ENCODE assay signal across 8 cellular contexts in the genomic region with DNA sequence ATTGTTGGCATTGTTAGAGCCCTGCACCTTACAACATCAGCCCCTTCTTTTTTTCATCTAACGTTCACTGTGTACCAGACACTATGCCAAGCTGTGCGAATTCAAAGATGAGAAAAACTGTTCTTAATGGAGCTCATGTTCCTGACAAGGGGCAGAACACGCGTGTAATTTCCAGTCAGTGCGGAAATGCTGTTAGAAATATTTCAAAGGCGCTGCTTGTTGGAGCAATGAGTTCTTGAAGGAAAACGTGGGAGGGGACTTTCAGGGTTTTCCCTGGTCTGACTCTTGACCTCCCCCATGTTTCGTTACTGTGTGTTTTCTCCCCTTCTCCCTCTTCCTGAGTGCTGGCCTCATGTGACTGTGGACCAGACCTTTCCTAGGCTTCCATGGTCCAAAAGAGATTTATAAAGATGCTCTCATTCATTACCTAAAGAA. TPM values are rescaled to one million over a fixed set of nuclear protein-coding genes. Genes with fewer than 3 reads are reported as not detected.
DNase-seq lines count a peak whose midpoint lies in the region; ATAC-seq and TF ChIP-seq lines count a peak whose summit lies in the region.

No MANE protein-coding gene starts in this region.

- H3K4me1 ChIP-seq in gastroesophageal sphincter (peaks cover 0 to 47% (median 7%) of the 10 kb centered on the region in 3 donors), spleen (peaks cover 16 to 61% (median 40%) of the 10 kb centered on the region in 6 donors)

- H3K4me3 ChIP-seq in gastroesophageal sphincter (peak overlapping the region; percentile 49 to 69), spleen (peak overlapping the region; percentile 81 to 90 (median 87))

- peak overlapping the region in 2 of 4 donors; percentile 89 to 96 for H3K27ac ChIP-seq in gastroesophageal sphincter
- H3K27ac ChIP-seq in spleen = peak overlapping the region in 6 of 8 donors; percentile 95 to 97 (median 96)

- no peaks in the 10 kb centered on the region for H3K27me3 ChIP-seq in gastroesophageal sphincter
- no peaks in the 10 kb centered on the region for H3K27me3 ChIP-seq in spleen (replicated peaks in 1 of 7)

- H3K9me3 ChIP-seq in gastroesophageal sphincter (no peaks in the 10 kb centered on the region), spleen (no peaks in the 10 kb centered on the region)

- DNase-seq in activated T-cell treated with anti-CD3 and anti-CD28 coated beads for 4 hours (peak; percentile 21), spleen (no peak), retina (no peak)
- DNase-seq in activated T-cell treated with anti-CD3 and anti-CD28 coated beads, Interleukin-2, amount 50 U/mL, for 1 hour = no peak
- peak; percentile 45 to 49 for DNase-seq in activated CD4-positive, alpha-beta T cell treated with anti-CD3 and anti-CD28 coated beads, Interleukin-2, amount 50 U/mL, for 48 hours

- H3K36me3 ChIP-seq in gastroesophageal sphincter = no peaks in the 10 kb centered on the region
- peaks cover 0 to 25% (median 0%) of the 10 kb centered on the region in 6 donors for H3K36me3 ChIP-seq in spleen

- ATAC-seq in gastroesophageal sphincter = no peak
- no peak for ATAC-seq in GM19023 (IDR thresholded peaks at IDR 0.05; ENCODE audit: unreplicated experiment)
- no peak for ATAC-seq in HG02798 (IDR thresholded peaks at IDR 0.05; ENCODE audit: poor library complexity, unreplicated experiment)

- no peak for TF ChIP-seq CTCF in gastroesophageal sphincter (IDR thresholded peaks at IDR 0.05)
- no peak for TF ChIP-seq CTCF in spleen (IDR thresholded peaks at IDR 0.05 in 8 of 11, conservative IDR thresholded peaks at IDR 0.05 in 3 of 11)

- intact Hi-C loops in spleen (cut with DNase I; ENCODE audit: low total_unique reads) = no loop called here

- WGBS in gastroesophageal sphincter (ENCODE audit: low coverage in 1 of 2), 2 donors = 39 to 58% methylated on average over 4 to 8 of the region's 8 CpGs
- 26 to 55% (median 45%) methylated on average over 8 of the region's 8 CpGs for WGBS in spleen, 5 donors

- no peak for TF ChIP-seq EP300 in gastroesophageal sphincter (IDR thresholded peaks at IDR 0.05)

- no peak for TF ChIP-seq POLR2A in gastroesophageal sphincter (IDR thresholded peaks at IDR 0.05)
- no peak for TF ChIP-seq POLR2A in spleen (IDR thresholded peaks at IDR 0.05)

RNA-seq across cellular contexts. Expression of a gene that starts 1.5 kb away (rescaled TPM):
- total RNA-seq in gastroesophageal sphincter (100 to 1,000 TPM in 1 of 4 donors, 10 to 100 TPM in 3; 20.9 to 110 (median 34.5) TPM), spleen (10 to 100 TPM; 32.5 to 71.1 (median 45.1) TPM)
- polyA plus RNA-seq in spleen = 10 to 100 TPM; 17.8 to 35.8 (median 26.8) TPM

RNA-seq across cellular contexts. Expression of a gene that starts 21.2 kb away (rescaled TPM):
- 100 to 1,000 TPM; 115 to 185 (median 133) TPM for total RNA-seq in gastroesophageal sphincter
- 100 to 1,000 TPM; 144 to 198 (median 177) TPM for total RNA-seq in spleen
- 10 to 100 TPM; 55.0 to 87.1 (median 62.8) TPM for polyA plus RNA-seq in spleen

RNA-seq across cellular contexts. Expression of a gene that starts 52.2 kb away (rescaled TPM):
- total RNA-seq in gastroesophageal sphincter (10 to 100 TPM; 15.5 to 43.1 (median 30.5) TPM), spleen (10 to 100 TPM; 12.6 to 39.8 (median 18.8) TPM)
- 10 to 100 TPM; 33.6 to 41.4 (median 39.3) TPM for polyA plus RNA-seq in spleen

Comparison
In these comparisons a context has a peak if more than half of its experiments do, and no peak if none do; other contexts are left out.
1. DNase-seq: peak in activated T-cell treated with anti-CD3 and anti-CD28 coated beads for 4 hours (single experiment) and activated CD4-positive, alpha-beta T cell treated with anti-CD3 and anti-CD28 coated beads, Interleukin-2, amount 50 U/mL, for 48 hours (2 of 2); none in activated T-cell treated with anti-CD3 and anti-CD28 coated beads, Interleukin-2, amount 50 U/mL, for 1 hour (single experiment), spleen (single experiment) and retina (single experiment).